8 cellular contexts compared by ENCODE assay signal in genomic region chr18:4453712-4454547, GRCh38. TPM values are rescaled to one million over a fixed set of nuclear protein-coding genes. Genes with fewer than 3 reads are reported as not detected.
DNase-seq lines count a peak whose midpoint lies in the region; ATAC-seq and TF ChIP-seq lines count a peak whose summit lies in the region.

No MANE protein-coding gene starts in this region.

- H3K9ac ChIP-seq in neural cell (ENCODE audit: low read length), result peak overlapping the region; percentile 73

- CTCF ChIA-PET in T-cell (lab: Charles Lee), result no interaction called here

- no peaks in the 10 kb centered on the region for H4K20me1 ChIP-seq in neural cell (ENCODE audit: insufficient read depth)

- peaks cover 9% of the 10 kb centered on the region for H3F3A ChIP-seq in neural cell (ENCODE audit: insufficient read depth, low read length, poor library complexity, severe bottlenecking)

- TF ChIP-seq CTCF in coronary artery (IDR thresholded peaks at IDR 0.05), result no peak
- peak; percentile 47 for TF ChIP-seq CTCF in neural cell (IDR thresholded peaks at IDR 0.05; ENCODE audit: poor library complexity, severe bottlenecking)

- TF ChIP-seq RAD21 in neural cell (conservative IDR thresholded peaks at IDR 0.05), result peak; percentile 41

- no peak for TF ChIP-seq EP300 in neural cell (conservative IDR thresholded peaks at IDR 0.05; ENCODE audit: poor library complexity, severe bottlenecking)

- no peaks in the 10 kb centered on the region for H3K9me3 ChIP-seq in neural cell (ENCODE audit: low read length)

- no peak overlapping the region for H3K4me3 Mint-ChIP-seq in T-cell

- no peaks in the 10 kb centered on the region for H3K36me3 ChIP-seq in neural cell (ENCODE audit: insufficient read depth, low read length)

- H3K27ac Mint-ChIP-seq in T-cell, result no peak overlapping the region

- H3K4me3 ChIP-seq in coronary artery (peak overlapping the region; percentile 74), neural cell (ENCODE audit: low read length) (peak overlapping the region; percentile 76)

- peak overlapping the region in 1 of 2 donors; percentile 39 for H3K27ac ChIP-seq in coronary artery
- H3K27ac ChIP-seq in neural cell (ENCODE audit: low read length), result no peak overlapping the region

- peaks cover 0 to 11% (median under 1%) of the 10 kb centered on the region in 3 donors for H3K9me3 Mint-ChIP-seq in T-cell

- peak overlapping the region; percentile 17 for H2AFZ ChIP-seq in neural cell (ENCODE audit: low read depth, low read length)

- H3K27me3 Mint-ChIP-seq in T-cell, result peaks cover 25 to 28% of the 10 kb centered on the region in 2 donors

- no peak for ATAC-seq in T-cell (replicated peaks in 1 of 4)

- H3K9me2 ChIP-seq in neural cell (ENCODE audit: insufficient read depth, low read length), result no peaks in the 10 kb centered on the region

- H3K79me2 ChIP-seq in neural cell (replicated peaks; ENCODE audit: insufficient read depth, low read length), result peaks cover 13% of the 10 kb centered on the region

- peak overlapping the region; percentile 66 for H3K4me2 ChIP-seq in neural cell (ENCODE audit: low read length)

- H3K4me1 Mint-ChIP-seq in T-cell, result peaks cover 0 to 2% (median 2%) of the 10 kb centered on the region in 3 donors

- peak; percentile 3 for DNase-seq in stimulated activated CD4-positive, alpha-beta T cell treated with anti-CD3 and anti-CD28 coated beads, Interleukin-15, amount 100 ng/mL, for 24 hours
- no peak for DNase-seq in stimulated activated CD4-positive, alpha-beta T cell treated with anti-CD3 and anti-CD28 coated beads, Interleukin-12 subunit alpha, Interleukin-12 subunit beta, amount 100 ng/mL, for 4 hours
- no peak for DNase-seq in coronary artery (ENCODE audit: low spot score)
- no peak for DNase-seq in SK-N-DZ (ENCODE audit: low spot score)
- no peak for DNase-seq in COR-L47 (lab: John Stamatoyannopoulos, UW)
- DNase-seq in T-cell, result no peak
- DNase-seq in epidermal melanocyte (ENCODE audit: insufficient read length, low spot score), result no peak

- no peaks in the 10 kb centered on the region for H3K36me3 Mint-ChIP-seq in T-cell

- POLR2A ChIA-PET in T-cell (lab: Charles Lee), result no interaction called here

- peaks cover 7% of the 10 kb centered on the region for H3K27me3 ChIP-seq in neural cell (ENCODE audit: insufficient read depth, low read depth, low read length)

TF ChIP-seq in neural cell, 6 proteins besides CTCF, POLR2A, EP300 and RAD21:
- peak; percentile 47 for TF ChIP-seq MXI1 (conservative IDR thresholded peaks at IDR 0.05; ENCODE audit: poor library complexity, severe bottlenecking)
- no peak for TF ChIP-seq POLR2AphosphoS5 (IDR thresholded peaks at IDR 0.05)
- no peak for TF ChIP-seq TAF1 (IDR thresholded peaks at IDR 0.05; ENCODE audit: low read depth)
- TF ChIP-seq REST (IDR thresholded peaks at IDR 0.05; ENCODE audit: borderline replicate concordance), result no peak
- no peak for TF ChIP-seq EZH2 (IDR thresholded peaks at IDR 0.05; ENCODE audit: borderline replicate concordance, insufficient read depth, low read length, poor library complexity, severe bottlenecking)
- peak; percentile 52 for TF ChIP-seq SMC3 (conservative IDR thresholded peaks at IDR 0.05; ENCODE audit: poor library complexity)

RNA-seq across cellular contexts. Expression of gene DLGAP1, which starts 1.2 kb away (rescaled TPM):
- polyA plus RNA-seq in neural cell, result 4.0 and 4.5 TPM in 2 replicates
- polyA minus RNA-seq in neural cell, result 27.0 and 31.5 TPM in 2 replicates
- polyA plus RNA-seq in SK-N-DZ (2014; cell fraction: cytosol; rRNA removed), result 0.22 and 0.28 TPM in 2 replicates
- 0.64 and 0.77 TPM in 2 replicates for polyA plus RNA-seq in SK-N-DZ (2014; cell fraction: nucleus; rRNA removed)
- total RNA-seq in T-cell, result 1 to 10 TPM in 2 of 5 donors, under 1 TPM in 3; 0.25 to 1.8 (median 0.26) TPM
